In genomic region chr21:15333943-15334342, GRCh38 we compare ENCODE assay signal across 20 cellular contexts.
A peak's percentile ranks its signal among the peaks of the same experiment; 100 is the strongest.
DNase-seq lines count a peak whose midpoint lies in the region; ATAC-seq and TF ChIP-seq lines count a peak whose summit lies in the region.
"Had no signal": no experiment of that assay in that cellular context is flagged by ENCODE, and none has a peak within 500 bp of the region (broad histone marks: within the 10 kb centered on the region; RNA-seq: fewer than 3 reads in every experiment).

No MANE protein-coding gene starts in this region.

- no peaks in the 10 kb centered on the region for H3K27me3 ChIP-seq in naive thymus-derived CD4-positive, alpha-beta T cell (ENCODE audit: control insufficient read depth in 2 of 2, insufficient read depth in 2 of 2, low read length in 2 of 2)
- no peaks in the 10 kb centered on the region for H3K27me3 ChIP-seq in upper lobe of right lung

- no peaks in the 10 kb centered on the region for H3K4me1 Mint-ChIP-seq in naive thymus-derived CD4-positive, alpha-beta T cell
- no peaks in the 10 kb centered on the region for H3K4me1 Mint-ChIP-seq in stimulated activated memory B cell treated with anti-CD40 and anti-IgM and Interleukin-4, amounts not matched to agents 10 μg/mL and 1 μg/mL and 100 μg/mL, for 72 hours
- H3K4me1 Mint-ChIP-seq: B cell had no signal

- H3K4me3 Mint-ChIP-seq in naive thymus-derived CD4-positive, alpha-beta T cell = no peak overlapping the region
- H3K4me3 Mint-ChIP-seq in stimulated activated memory B cell treated with anti-CD40 and anti-IgM and Interleukin-4, amounts not matched to agents 10 μg/mL and 1 μg/mL and 100 μg/mL, for 72 hours = no peak overlapping the region
- H3K4me3 Mint-ChIP-seq: B cell; CD4-positive, alpha-beta T cell had no signal

- peak; percentile 72 for DNase-seq in SIG-M5 treated with dmso at 0.1 percent for 504 hours (lab: John Stamatoyannopoulos, UW; ENCODE audit: unreplicated experiment)
- DNase-seq in SIG-M5 (lab: John Stamatoyannopoulos, UW) = no peak
- DNase-seq in SKM-1 (lab: John Stamatoyannopoulos, UW; ENCODE audit: unreplicated experiment) = peak; percentile 84
- no peak for DNase-seq in naive thymus-derived CD4-positive, alpha-beta T cell
- DNase-seq in upper lobe of right lung = no peak
- no peak for DNase-seq in HuH-7.5 (ENCODE audit: low spot score)
- DNase-seq: Caco-2; CD4-positive, alpha-beta T cell; KG1; NCI-H1092; NCI-H1436 treated with DMSO at 0.1 percent for 48 hours; NCI-H2029; NCI-H345; NCI-H524 treated with DMSO at 0.1 percent for 48 hours; Right ventricle myocardium superior; SK-N-SH had no signal

- H3K36me3 Mint-ChIP-seq in naive thymus-derived CD4-positive, alpha-beta T cell = no peaks in the 10 kb centered on the region
- no peaks in the 10 kb centered on the region for H3K36me3 Mint-ChIP-seq in stimulated activated memory B cell treated with anti-CD40 and anti-IgM and Interleukin-4, amounts not matched to agents 10 μg/mL and 1 μg/mL and 100 μg/mL, for 72 hours

- intact Hi-C loops in naive thymus-derived CD4-positive, alpha-beta T cell (cut with micrococcal nuclease) = no loop called here
- intact Hi-C loops in upper lobe of right lung (cut with DNase I) = no loop called here

- H3K27ac ChIP-seq in naive thymus-derived CD4-positive, alpha-beta T cell (ENCODE audit: low read depth, low read length) = no peak overlapping the region
- no peak overlapping the region for H3K27ac ChIP-seq in upper lobe of right lung
- H3K27ac ChIP-seq: 22Rv1 had no signal

- ATAC-seq in naive thymus-derived CD4-positive, alpha-beta T cell = peak; percentile 38
- ATAC-seq in upper lobe of right lung (peak; percentile 93), GM21360 (IDR thresholded peaks at IDR 0.05; ENCODE audit: unreplicated experiment) (no peak)
- no peak for ATAC-seq in stimulated activated memory B cell treated with anti-CD40 and anti-IgM and Interleukin-4, amounts not matched to agents 10 μg/mL and 1 μg/mL and 100 μg/mL, for 72 hours

- no peak overlapping the region for H3K27ac Mint-ChIP-seq in naive thymus-derived CD4-positive, alpha-beta T cell
- H3K27ac Mint-ChIP-seq in stimulated activated memory B cell treated with anti-CD40 and anti-IgM and Interleukin-4, amounts not matched to agents 10 μg/mL and 1 μg/mL and 100 μg/mL, for 72 hours = no peak overlapping the region
- H3K27ac Mint-ChIP-seq: B cell; CD4-positive, alpha-beta T cell had no signal

- H3K9me3 ChIP-seq in naive thymus-derived CD4-positive, alpha-beta T cell (ENCODE audit: control insufficient read depth in 2 of 3, low read length in 3 of 3) = no peaks in the 10 kb centered on the region
- H3K9me3 ChIP-seq in upper lobe of right lung = no peaks in the 10 kb centered on the region
- H3K9me3 ChIP-seq: Caco-2, SK-N-SH had no signal

- H3K4me1 ChIP-seq in naive thymus-derived CD4-positive, alpha-beta T cell (ENCODE audit: control insufficient read depth in 2 of 2, insufficient read depth in 2 of 2, low read length in 2 of 2) = no peaks in the 10 kb centered on the region
- H3K4me1 ChIP-seq in upper lobe of right lung = no peaks in the 10 kb centered on the region
- H3K4me1 ChIP-seq: Caco-2 had no signal

- no peak for TF ChIP-seq CTCF in upper lobe of right lung (IDR thresholded peaks at IDR 0.05)

- CTCF ChIA-PET in naive thymus-derived CD4-positive, alpha-beta T cell (lab: Charles Lee) = no interaction called here

- POLR2A ChIA-PET in naive thymus-derived CD4-positive, alpha-beta T cell (lab: Charles Lee) = no interaction called here

- H3K9me3 Mint-ChIP-seq in naive thymus-derived CD4-positive, alpha-beta T cell = no peaks in the 10 kb centered on the region
- H3K9me3 Mint-ChIP-seq in stimulated activated memory B cell treated with anti-CD40 and anti-IgM and Interleukin-4, amounts not matched to agents 10 μg/mL and 1 μg/mL and 100 μg/mL, for 72 hours = no peaks in the 10 kb centered on the region
- H3K9me3 Mint-ChIP-seq: CD4-positive, alpha-beta T cell had no signal

- H3K27me3 Mint-ChIP-seq in naive thymus-derived CD4-positive, alpha-beta T cell = peaks cover 0 to 14% (median 4%) of the 10 kb centered on the region in 5 donors
- peaks cover 13% of the 10 kb centered on the region for H3K27me3 Mint-ChIP-seq in stimulated activated memory B cell treated with anti-CD40 and anti-IgM and Interleukin-4, amounts not matched to agents 10 μg/mL and 1 μg/mL and 100 μg/mL, for 72 hours
- H3K27me3 Mint-ChIP-seq: CD4-positive, alpha-beta T cell had no signal

- no peak overlapping the region for H3K4me3 ChIP-seq in naive thymus-derived CD4-positive, alpha-beta T cell (ENCODE audit: low read length)
- H3K4me3 ChIP-seq in upper lobe of right lung = no peak overlapping the region

- H3K36me3 ChIP-seq in naive thymus-derived CD4-positive, alpha-beta T cell (ENCODE audit: control insufficient read depth in 2 of 3, insufficient read depth in 3 of 3, low read length in 3 of 3) = no peaks in the 10 kb centered on the region
- no peaks in the 10 kb centered on the region for H3K36me3 ChIP-seq in upper lobe of right lung

Comparison
In these comparisons a context has a peak if more than half of its experiments do, and no peak if none do; other contexts are left out.
1. DNase-seq: peak in SIG-M5 treated with dmso at 0.1 percent for 504 hours (single experiment) and SKM-1 (single experiment); none in SIG-M5 (single experiment), naive thymus-derived CD4-positive, alpha-beta T cell (0 of 9), upper lobe of right lung (single experiment) and HuH-7.5 (single experiment).
2. ATAC-seq: peak in naive thymus-derived CD4-positive, alpha-beta T cell (single experiment) and upper lobe of right lung (single experiment); none in GM21360 (single experiment) and stimulated activated memory B cell treated with anti-CD40 and anti-IgM and Interleukin-4, amounts not matched to agents 10 μg/mL and 1 μg/mL and 100 μg/mL, for 72 hours (single experiment).